Comparison of ENCODE assay signal across 19 cellular contexts in genomic region chr2:215465246-215465645, GRCh38. TPM values are rescaled to one million over a fixed set of nuclear protein-coding genes. Genes with fewer than 3 reads are reported as not detected.
DNase-seq lines count a peak whose midpoint lies in the region; ATAC-seq and TF ChIP-seq lines count a peak whose summit lies in the region.
"Had no signal": no experiment of that assay in that cellular context is flagged by ENCODE, and none has a peak within 500 bp of the region (broad histone marks: within the 10 kb centered on the region; RNA-seq: fewer than 3 reads in every experiment).

No MANE protein-coding gene starts in this region.

- no peaks in the 10 kb centered on the region for H3K9me3 ChIP-seq in mammary epithelial cell (replicated peaks; ENCODE audit: insufficient read depth, low read length)
- no peaks in the 10 kb centered on the region for H3K9me3 ChIP-seq in breast epithelium
- H3K9me3 ChIP-seq in SJCRH30 (replicated peaks) = no peaks in the 10 kb centered on the region
- H3K9me3 ChIP-seq in body of pancreas = no peaks in the 10 kb centered on the region
- H3K9me3 ChIP-seq: ascending aorta had no signal

- no peak overlapping the region for H3K9ac ChIP-seq in mammary epithelial cell (ENCODE audit: insufficient read depth, low read length)
- H3K9ac ChIP-seq: KMS-11 had no signal

- peaks cover 30% of the 10 kb centered on the region for H3K4me1 ChIP-seq in mammary epithelial cell (ENCODE audit: insufficient read depth, low read length)
- H3K4me1 ChIP-seq in breast epithelium = no peaks in the 10 kb centered on the region
- H3K4me1 ChIP-seq in SJCRH30 = peaks cover 16% of the 10 kb centered on the region
- no peaks in the 10 kb centered on the region for H3K4me1 ChIP-seq in body of pancreas

- peak; percentile 55 for DNase-seq in mammary epithelial cell
- no peak for DNase-seq in breast epithelium (ENCODE audit: low spot score in 2 of 2)
- peak in 1 of 2 experiments; percentile 57 for DNase-seq in SJCRH30
- DNase-seq in epithelial cell of esophagus (ENCODE audit: low read depth) = peak; percentile 65
- DNase-seq in pulmonary artery endothelial cell (ENCODE audit: low read depth, low spot score) = peak; percentile 43
- no peak for DNase-seq in body of pancreas
- DNase-seq: activated CD4-positive, alpha-beta T cell treated with anti-CD3 and anti-CD28 coated beads, Interleukin-2, amount 50 U/mL, for 1 hour; CD8-positive, alpha-beta T cell; NCI-H1092; NCI-H2107; NCI-H774; stimulated activated naive CD8-positive, alpha-beta T cell treated with anti-CD3 and anti-CD28 coated beads, Interleukin-15, amount 100 ng/mL, for 72 hours had no signal

- no peaks in the 10 kb centered on the region for H4K20me1 ChIP-seq in mammary epithelial cell (ENCODE audit: insufficient read depth, low read length)

- peak overlapping the region; percentile 42 for H2AFZ ChIP-seq in mammary epithelial cell (ENCODE audit: low read depth, low read length)

- H3K4me3 ChIP-seq in mammary epithelial cell (replicated peaks in 1 of 3; ENCODE audit: insufficient read depth in 1 of 3, low read depth in 2 of 3, low read length in 3 of 3) (no peak overlapping the region), breast epithelium (no peak overlapping the region), SJCRH30 (no peak overlapping the region), epithelial cell of esophagus (ENCODE audit: low read length) (no peak overlapping the region), body of pancreas (no peak overlapping the region)
- H3K4me3 ChIP-seq: ascending aorta, coronary artery, lung had no signal

- no peak for ATAC-seq in body of pancreas
- ATAC-seq in HG03342 (IDR thresholded peaks at IDR 0.05; ENCODE audit: unreplicated experiment) = no peak
- ATAC-seq in GM19463 (IDR thresholded peaks at IDR 0.05; ENCODE audit: unreplicated experiment) = no peak
- ATAC-seq: CD8-positive, alpha-beta T cell; sciatic nerve; stimulated activated naive CD8-positive, alpha-beta T cell treated with anti-CD3 and anti-CD28 coated beads, Interleukin-15, amount 100 ng/mL, for 72 hours had no signal

- H3K27me3 ChIP-seq in mammary epithelial cell (ENCODE audit: insufficient read depth, low read length) (no peaks in the 10 kb centered on the region), breast epithelium (no peaks in the 10 kb centered on the region), SJCRH30 (no peaks in the 10 kb centered on the region), body of pancreas (no peaks in the 10 kb centered on the region)
- H3K27me3 ChIP-seq: ascending aorta had no signal

- no TSS peak for BruUV-seq in mammary epithelial cell (replicated peaks; lab: Mats Ljungman, UMichigan)

- H3K36me3 ChIP-seq in mammary epithelial cell (ENCODE audit: insufficient read depth, low read length) (no peaks in the 10 kb centered on the region), breast epithelium (no peaks in the 10 kb centered on the region), SJCRH30 (no peaks in the 10 kb centered on the region), body of pancreas (replicated peaks in 1 of 2; ENCODE audit: insufficient read depth in 1 of 2, low read depth in 2 of 2) (no peaks in the 10 kb centered on the region)
- H3K36me3 ChIP-seq: ascending aorta had no signal

- intact Hi-C loops in mammary epithelial cell (cut with micrococcal nuclease) = no loop called here
- intact Hi-C loops in breast epithelium (cut with DNase I; ENCODE audit: low total_unique reads) = no loop called here
- intact Hi-C loops in body of pancreas (cut with DNase I) = no loop called here

- H3K27ac ChIP-seq in mammary epithelial cell (ENCODE audit: insufficient read depth, low read depth, low read length) (peak overlapping the region; percentile 3), breast epithelium (no peak overlapping the region), SJCRH30 (peak overlapping the region; percentile 46), body of pancreas (no peak overlapping the region)
- H3K27ac ChIP-seq: KMS-11 had no signal

- TF ChIP-seq POLR2A in breast epithelium (IDR thresholded peaks at IDR 0.05) = no peak
- no peak for TF ChIP-seq POLR2A in body of pancreas (IDR thresholded peaks at IDR 0.05)

- TF ChIP-seq CTCF in mammary epithelial cell (conservative IDR thresholded peaks at IDR 0.05 in 1 of 2, IDR thresholded peaks at IDR 0.05 in 1 of 2; ENCODE audit: extremely low read depth in 1 of 2, insufficient read depth in 1 of 2, low read depth in 1 of 2, low read length in 2 of 2) (no peak), breast epithelium (IDR thresholded peaks at IDR 0.05) (no peak), epithelial cell of esophagus (IDR thresholded peaks at IDR 0.05; ENCODE audit: insufficient read depth, low read depth, low read length, missing control alignments) (no peak), body of pancreas (IDR thresholded peaks at IDR 0.05) (no peak)

- dilution Hi-C loops in mammary epithelial cell (cut with HindIII; ENCODE audit: low sequenced_read_pairs) = no loop called here

- CTCF ChIA-PET in mammary epithelial cell (lab: Charles Lee; ENCODE audit: low non-redundant PET) = no interaction called here

- H3K79me2 ChIP-seq in mammary epithelial cell (ENCODE audit: insufficient read depth, low read length) = no peaks in the 10 kb centered on the region

- WGBS in mammary epithelial cell (ENCODE audit: low coverage, missing lambda C conversion rate) = 67% methylated on average over 2 of the region's 2 CpGs
- WGBS in body of pancreas, 2 donors = 67 to 82% methylated on average over 2 of the region's 2 CpGs

- in situ Hi-C loops in mammary epithelial cell (cut with MboI; ENCODE audit: low sequenced_read_pairs in 2 of 2) = no loop called here

- no peak overlapping the region for H3K4me2 ChIP-seq in mammary epithelial cell (ENCODE audit: insufficient read depth, low read depth, low read length)
- H3K4me2 ChIP-seq: KMS-11 had no signal

RNA-seq across cellular contexts. Expression of gene FN1, which starts 29.4 kb away (rescaled TPM):
- total RNA-seq in mammary epithelial cell (over 10,000 TPM; 11,348 to 20,313 TPM), breast epithelium (100 to 1,000 TPM in 2 of 3 donors, 10 to 100 TPM in 1; 74.9 to 295 (median 102) TPM), pulmonary artery endothelial cell (3,105 and 3,178 TPM in 2 replicates), body of pancreas (10 to 100 TPM; 27.4 to 53.7 TPM)
- 3,880 TPM for polyA plus RNA-seq in mammary epithelial cell
- 7,804 TPM for polyA minus RNA-seq in mammary epithelial cell
- 143 and 178 TPM in 2 replicates for total RNA-seq in SJCRH30 (2014; rRNA removed; shearing (Covaris generic))
- total RNA-seq: CD8-positive, alpha-beta T cell had no signal

Comparison
In these comparisons a context has a peak if more than half of its experiments do, and no peak if none do; other contexts are left out.
1. DNase-seq: peak in mammary epithelial cell (single experiment), epithelial cell of esophagus (single experiment) and pulmonary artery endothelial cell (single experiment); none in breast epithelium (0 of 2) and body of pancreas (0 of 4).
2. H3K27ac ChIP-seq: peak in mammary epithelial cell (single experiment) and SJCRH30 (single experiment); none in breast epithelium (0 of 2) and body of pancreas (0 of 4).
3. RNA of gene FN1, which starts 29.4 kb away (total RNA-seq): 11,348 to 20,313 TPM in mammary epithelial cell and 3,105 to 3,178 TPM in pulmonary artery endothelial cell; 143 to 178 TPM in SJCRH30, 74.9 to 295 TPM in breast epithelium and 27.4 to 53.7 TPM in body of pancreas; every median in the first group is over 10 times any median in the second.